In the genomic region with DNA sequence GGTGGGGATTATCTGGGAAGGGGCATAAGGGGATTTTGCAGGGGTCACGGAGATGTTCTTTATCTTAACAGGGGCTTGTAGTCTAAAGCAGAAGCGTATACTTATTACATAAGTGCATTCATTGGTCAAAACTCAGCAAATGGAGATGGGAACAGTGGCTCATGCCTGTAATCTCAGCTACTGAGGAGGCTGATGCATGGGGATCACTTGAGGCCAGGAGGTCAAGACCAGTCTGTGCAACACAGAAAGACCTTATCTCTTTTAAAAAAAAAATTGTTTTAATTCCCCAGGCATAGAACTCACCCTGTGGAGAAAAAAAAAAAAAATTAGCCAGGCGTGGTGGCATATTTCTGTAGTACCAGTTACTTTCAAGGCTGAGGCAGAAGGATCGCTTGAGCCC, we compare ENCODE assay signal across 1 cellular context.
TF ChIP-seq lines count a peak whose summit lies in the region.

No MANE protein-coding gene starts in this region.

TF ChIP-seq in GM23338, 12 proteins besides CTCF, POLR2A, EP300 and RAD21:
- TF ChIP-seq STAT1 (IDR thresholded peaks at IDR 0.05; ENCODE audit: unreplicated experiment): no peak
- TF ChIP-seq EZH2phosphoT487 (IDR thresholded peaks at IDR 0.05; ENCODE audit: unreplicated experiment): no peak
